24 cellular contexts compared by ENCODE assay signal in genomic region chr5:14802541-14802940, GRCh38.
"Had no signal": no experiment of that assay in that cellular context is flagged by ENCODE, and none has a peak within 500 bp of the region (broad histone marks: within the 10 kb centered on the region; RNA-seq: fewer than 3 reads in every experiment).

No MANE protein-coding gene starts in this region.

- DNase-seq: cortex of kidney; effector memory CD8-positive, alpha-beta T cell; foreskin fibroblast; gastrocnemius medialis; head of caudate nucleus; left ventricle myocardium superior; lower lobe of right lung; naive B cell; right lobe of liver; small intestine; stimulated activated CD4-positive, alpha-beta T cell treated with anti-CD3 and anti-CD28 coated beads, Interleukin-15, amount 100 ng/mL, for 24 hours; stimulated activated CD4-positive, alpha-beta T cell treated with anti-CD3 and anti-CD28 coated beads, Interleukin-2, amount 100 ng/mL, for 48 hours; stimulated activated naive B cell treated with anti-CD40 and anti-IgM and Interleukin-4, amounts not matched to agents 10 μg/mL and 1 μg/mL and 100 μg/mL, for 72 hours; thyroid gland; trophoblast cell had no signal

- H3K27me3 Mint-ChIP-seq: effector memory CD8-positive, alpha-beta T cell; naive B cell; progenitor cell of endocrine pancreas; stimulated activated naive B cell treated with anti-CD40 and anti-IgM and Interleukin-4, amounts not matched to agents 10 μg/mL and 1 μg/mL and 100 μg/mL, for 72 hours; stimulated activated naive CD8-positive, alpha-beta T cell treated with anti-CD3 and anti-CD28 coated beads, Interleukin-15, Interleukin-2, amounts not matched to agents 100 ng/mL and 50 ng/mL, for 24 hours had no signal

- H3K27ac Mint-ChIP-seq: effector memory CD8-positive, alpha-beta T cell; nephron; neural progenitor cell; progenitor cell of endocrine pancreas; stimulated activated naive B cell treated with anti-CD40 and anti-IgM and Interleukin-4, amounts not matched to agents 10 μg/mL and 1 μg/mL and 100 μg/mL, for 72 hours; stimulated activated naive CD8-positive, alpha-beta T cell treated with anti-CD3 and anti-CD28 coated beads, Interleukin-15, Interleukin-2, amounts not matched to agents 100 ng/mL and 50 ng/mL, for 24 hours had no signal

- H3K4me1 Mint-ChIP-seq: nephron had no signal

- H3K36me3 ChIP-seq: gastrocnemius medialis, lower lobe of right lung, neural progenitor cell, right lobe of liver, suprapubic skin, thyroid gland, vagina had no signal

- H2AFZ ChIP-seq: neural progenitor cell, parathyroid adenoma had no signal

- H3K4me3 ChIP-seq: gastrocnemius medialis, lower lobe of right lung, neural progenitor cell, right lobe of liver, suprapubic skin, thyroid gland, vagina had no signal

- ATAC-seq: effector memory CD8-positive, alpha-beta T cell; esophagus mucosa; gastrocnemius medialis; left ventricle myocardium superior; lower lobe of right lung; right lobe of liver; stimulated activated naive B cell treated with anti-CD40 and anti-IgM and Interleukin-4, amounts not matched to agents 10 μg/mL and 1 μg/mL and 100 μg/mL, for 72 hours had no signal

- H3K9ac ChIP-seq: neural progenitor cell, parathyroid adenoma had no signal

- H3K27me3 ChIP-seq: gastrocnemius medialis, neural progenitor cell, right lobe of liver, suprapubic skin, thyroid gland, vagina had no signal

- H3K4me3 Mint-ChIP-seq: effector memory CD8-positive, alpha-beta T cell; nephron; neural progenitor cell; stimulated activated naive B cell treated with anti-CD40 and anti-IgM and Interleukin-4, amounts not matched to agents 10 μg/mL and 1 μg/mL and 100 μg/mL, for 72 hours; stimulated activated naive CD8-positive, alpha-beta T cell treated with anti-CD3 and anti-CD28 coated beads, Interleukin-15, Interleukin-2, amounts not matched to agents 100 ng/mL and 50 ng/mL, for 24 hours had no signal

- H3K27ac ChIP-seq: epithelial cell of prostate, gastrocnemius medialis, lower lobe of right lung, neural progenitor cell, parathyroid adenoma, right lobe of liver, suprapubic skin, thyroid gland, vagina had no signal

- H3K4me2 ChIP-seq: neural progenitor cell had no signal

- H3K36me3 Mint-ChIP-seq: neural progenitor cell had no signal

- H3K9me3 Mint-ChIP-seq: effector memory CD8-positive, alpha-beta T cell; naive B cell; neural progenitor cell; stimulated activated naive B cell treated with anti-CD40 and anti-IgM and Interleukin-4, amounts not matched to agents 10 μg/mL and 1 μg/mL and 100 μg/mL, for 72 hours had no signal

- H3K9me3 ChIP-seq: gastrocnemius medialis, lower lobe of right lung, right lobe of liver, suprapubic skin, thyroid gland, vagina had no signal

- H3K4me1 ChIP-seq: lower lobe of right lung, neural progenitor cell, right lobe of liver, suprapubic skin, thyroid gland had no signal
